11 cellular contexts compared by ENCODE assay signal in genomic region chr5:132522067-132522466, GRCh38. TPM values are rescaled to one million over a fixed set of nuclear protein-coding genes. Genes with fewer than 3 reads are reported as not detected.
"Had no signal": no experiment of that assay in that cellular context is flagged by ENCODE, and none has a peak within 500 bp of the region (broad histone marks: within the 10 kb centered on the region; RNA-seq: fewer than 3 reads in every experiment).

No MANE protein-coding gene starts in this region.

RNA-seq across cellular contexts. Expression of gene IL5, which starts 21.3 kb away (rescaled TPM):
- total RNA-seq: OCI-LY7, PC-3, PC-9, Peyer's patch, Right ventricle myocardium inferior, Right ventricle myocardium superior, RPMI7951, SJCRH30, SJSA1, SK-MEL-5 had no signal
- polyA plus RNA-seq: SK-N-SH had no signal
